ENCODE assay signal across 25 cellular contexts in genomic region chr2:95031076-95031725, GRCh38. TPM values are rescaled to one million over a fixed set of nuclear protein-coding genes. Genes with fewer than 3 reads are reported as not detected.
DNase-seq lines count a peak whose midpoint lies in the region; ATAC-seq, FAIRE-seq and TF ChIP-seq lines count a peak whose summit lies in the region.
"Had no signal": no experiment of that assay in that cellular context is flagged by ENCODE, and none has a peak within 500 bp of the region (broad histone marks: within the 10 kb centered on the region; RNA-seq: fewer than 3 reads in every experiment).

No MANE protein-coding gene starts in this region.

- no peak overlapping the region for H2AFZ ChIP-seq in astrocyte (ENCODE audit: low read depth, low read length)

- H3K4me2 ChIP-seq in astrocyte (ENCODE audit: low read length) = no peak overlapping the region
- H3K4me2 ChIP-seq: smooth muscle cell had no signal

- H3K9ac ChIP-seq in astrocyte (ENCODE audit: low read length) = no peak overlapping the region
- peak overlapping the region; percentile 4 for H3K9ac ChIP-seq in mucosa of stomach (ENCODE audit: low read length)

- H3K36me3 Mint-ChIP-seq in CD8-positive, alpha-beta T cell = peaks cover 28% of the 10 kb centered on the region
- no peaks in the 10 kb centered on the region for H3K36me3 Mint-ChIP-seq in astrocyte (ENCODE audit: low read depth, unreplicated experiment)

- ATAC-seq in CD8-positive, alpha-beta T cell = no peak
- ATAC-seq: stimulated activated naive CD8-positive, alpha-beta T cell treated with anti-CD3 and anti-CD28 coated beads, Interleukin-15, amount 100 ng/mL, for 72 hours had no signal

- H3K4me3 ChIP-seq in CD8-positive, alpha-beta T cell (ENCODE audit: low read depth, low read length) = no peak overlapping the region
- H3K4me3 ChIP-seq in astrocyte (ENCODE audit: insufficient read depth, low read depth, low read length) = no peak overlapping the region
- no peak overlapping the region for H3K4me3 ChIP-seq in mucosa of stomach (ENCODE audit: low read length)
- H3K4me3 ChIP-seq: left ventricle myocardium inferior, smooth muscle cell, uterus had no signal

- H3K27me3 ChIP-seq in CD8-positive, alpha-beta T cell (ENCODE audit: insufficient read depth, low read length) = no peaks in the 10 kb centered on the region
- H3K27me3 ChIP-seq in astrocyte (ENCODE audit: insufficient read depth, low read length) (peaks cover 28% of the 10 kb centered on the region), mucosa of stomach (ENCODE audit: control insufficient read depth, insufficient read depth, low read length) (peaks cover 41% of the 10 kb centered on the region)

- in situ Hi-C loops in G401 (cut with HindIII; ENCODE audit: low sequenced_read_pairs) = no loop called here

- H3K9me3 Mint-ChIP-seq in CD8-positive, alpha-beta T cell = no peaks in the 10 kb centered on the region
- peaks cover 2% of the 10 kb centered on the region for H3K9me3 Mint-ChIP-seq in astrocyte (ENCODE audit: unreplicated experiment)
- H3K9me3 Mint-ChIP-seq: stimulated activated naive CD8-positive, alpha-beta T cell treated with anti-CD3 and anti-CD28 coated beads, Interleukin-15, amount 100 ng/mL, for 72 hours had no signal

- H3K4me1 ChIP-seq in CD8-positive, alpha-beta T cell (ENCODE audit: insufficient read depth, low read length) = peaks cover 82% of the 10 kb centered on the region
- peaks cover 4% of the 10 kb centered on the region for H3K4me1 ChIP-seq in astrocyte (ENCODE audit: insufficient read depth, low read length)
- peaks cover 35% of the 10 kb centered on the region for H3K4me1 ChIP-seq in mucosa of stomach (ENCODE audit: control insufficient read depth, insufficient read depth, low read length)
- H3K4me1 ChIP-seq: Caco-2, uterus had no signal

- intact Hi-C loops in CD8-positive, alpha-beta T cell (cut with DNase I, micrococcal nuclease) = no loop called here

- peak overlapping the region; percentile 55 for H3K27ac Mint-ChIP-seq in CD8-positive, alpha-beta T cell
- peak overlapping the region; percentile 72 for H3K27ac Mint-ChIP-seq in astrocyte (ENCODE audit: unreplicated experiment)

- no peak overlapping the region for H3K4me3 Mint-ChIP-seq in CD8-positive, alpha-beta T cell
- H3K4me3 Mint-ChIP-seq in astrocyte (ENCODE audit: unreplicated experiment) = no peak overlapping the region
- H3K4me3 Mint-ChIP-seq: stimulated activated naive CD8-positive, alpha-beta T cell treated with anti-CD3 and anti-CD28 coated beads, Interleukin-15, amount 100 ng/mL, for 72 hours had no signal

- no peaks in the 10 kb centered on the region for H3K79me2 ChIP-seq in astrocyte (ENCODE audit: insufficient read depth, low read length)

- no peaks in the 10 kb centered on the region for H3K36me3 ChIP-seq in CD8-positive, alpha-beta T cell (ENCODE audit: insufficient read depth, low read length)
- no peaks in the 10 kb centered on the region for H3K36me3 ChIP-seq in astrocyte (ENCODE audit: insufficient read depth, low read length)
- H3K36me3 ChIP-seq in mucosa of stomach (ENCODE audit: control insufficient read depth, insufficient read depth, low read length) = no peaks in the 10 kb centered on the region
- H3K36me3 ChIP-seq: left ventricle myocardium inferior, neutrophil, uterus had no signal

- TF ChIP-seq CTCF in CD8-positive, alpha-beta T cell (IDR thresholded peaks at IDR 0.05) = no peak
- no peak for TF ChIP-seq CTCF in astrocyte (IDR thresholded peaks at IDR 0.05; ENCODE audit: insufficient read depth, low read depth, low read length)

- no peaks in the 10 kb centered on the region for H3K9me3 ChIP-seq in CD8-positive, alpha-beta T cell (ENCODE audit: low read length)
- H3K9me3 ChIP-seq in astrocyte (ENCODE audit: insufficient read depth, low read depth, low read length) = no peaks in the 10 kb centered on the region
- no peaks in the 10 kb centered on the region for H3K9me3 ChIP-seq in mucosa of stomach (ENCODE audit: control insufficient read depth, low read length)
- H3K9me3 ChIP-seq: Caco-2, left ventricle myocardium inferior, neutrophil, uterus had no signal

- H4K20me1 ChIP-seq in astrocyte (ENCODE audit: insufficient read depth, low read length) = no peaks in the 10 kb centered on the region

- CTCF ChIA-PET in CD8-positive, alpha-beta T cell (lab: Charles Lee) = interaction anchor here (1.2 to 6.0 kb wide), 4 partner anchors 8 to 84 kb away, joined by 3 to 30 read pairs (median 12); no protein-coding TSS in a partner anchor
- CTCF ChIA-PET in HEK293T (lab: Yijun Ruan, JAX) = interaction anchor here (0.7 to 1.1 kb wide), 4 partner anchors 8 to 23 kb away, joined by 3 read pairs; no protein-coding TSS in a partner anchor

- peak; percentile 20 for DNase-seq in DMS79 treated with DMSO at 0.1 percent for 48 hours (lab: John Stamatoyannopoulos, UW)
- DNase-seq in DMS79 (lab: John Stamatoyannopoulos, UW) = no peak
- DNase-seq in CD8-positive, alpha-beta T cell = no peak
- no peak for DNase-seq in astrocyte (ENCODE audit: low read depth)
- DNase-seq in HEK293T (ENCODE audit: extremely low spot score) = no peak
- no peak for DNase-seq in activated CD4-positive, CD25-positive, alpha-beta regulatory T cell treated with anti-CD3 and anti-CD28 coated beads, Interleukin-2, amount 50 U/mL, for 72 hours
- DNase-seq in G401 (ENCODE audit: low spot score) = no peak
- DNase-seq: activated CD8-positive, alpha-beta memory T cell treated with anti-CD3 and anti-CD28 coated beads, Interleukin-2, amount 50 U/mL, for 48 hours; AML-193; Caco-2; effector memory CD4-positive, alpha-beta T cell; glutamatergic neuron; left ventricle myocardium inferior; NCI-H1417; NCI-H2107; NCI-H524 treated with DMSO at 0.1 percent for 48 hours; RPMI8226; stimulated activated CD4-positive, alpha-beta T cell treated with anti-CD3 and anti-CD28 coated beads, Interleukin-2, amount 100 ng/mL, for 48 hours; stimulated activated naive CD8-positive, alpha-beta T cell treated with anti-CD3 and anti-CD28 coated beads, Interleukin-15, amount 100 ng/mL, for 72 hours; uterus had no signal

- FAIRE-seq in astrocyte (lab: Jason Lieb, UNC) = no peak
- FAIRE-seq: TTC549 had no signal

- no peak overlapping the region for H3K27ac ChIP-seq in CD8-positive, alpha-beta T cell (ENCODE audit: low read depth, low read length)
- H3K27ac ChIP-seq in astrocyte (ENCODE audit: low read depth, low read length) = no peak overlapping the region
- H3K27ac ChIP-seq: 22Rv1, left ventricle myocardium inferior, neutrophil, uterus had no signal

- no peaks in the 10 kb centered on the region for H3K27me3 Mint-ChIP-seq in CD8-positive, alpha-beta T cell (ENCODE audit: low read depth)
- H3K27me3 Mint-ChIP-seq in astrocyte (ENCODE audit: low read depth, unreplicated experiment) = peaks cover 61% of the 10 kb centered on the region
- H3K27me3 Mint-ChIP-seq: stimulated activated naive CD8-positive, alpha-beta T cell treated with anti-CD3 and anti-CD28 coated beads, Interleukin-15, amount 100 ng/mL, for 72 hours had no signal

- POLR2A ChIA-PET in CD8-positive, alpha-beta T cell (lab: Charles Lee) = interaction anchor here (1.0 to 1.1 kb wide), 2 partner anchors 23 to 43 kb away, joined by 3 to 4 read pairs; no protein-coding TSS in a partner anchor
- POLR2A ChIA-PET in HEK293T (lab: Yijun Ruan, JAX) = no interaction called here

- H3K4me1 Mint-ChIP-seq in CD8-positive, alpha-beta T cell (ENCODE audit: low read depth) = peaks cover 73% of the 10 kb centered on the region
- peaks cover 20% of the 10 kb centered on the region for H3K4me1 Mint-ChIP-seq in astrocyte (ENCODE audit: low read depth, unreplicated experiment)

TF ChIP-seq in HEK293T, 16 proteins besides CTCF, POLR2A, EP300 and RAD21:
- TF ChIP-seq BHLHE40 (IDR thresholded peaks at IDR 0.05; ENCODE audit: borderline replicate concordance) (no peak), ARNT (IDR thresholded peaks at IDR 0.05) (no peak), SP1 (IDR thresholded peaks at IDR 0.05) (no peak), NFRKB (IDR thresholded peaks at IDR 0.05) (no peak), FOXA1 (IDR thresholded peaks at IDR 0.05) (no peak), FOXK2 (IDR thresholded peaks at IDR 0.05) (no peak), L3MBTL2 (conservative IDR thresholded peaks at IDR 0.05) (no peak), SUZ12 (IDR thresholded peaks at IDR 0.05) (no peak), CTBP1 (IDR thresholded peaks at IDR 0.05; ENCODE audit: borderline replicate concordance) (no peak), LEF1 (IDR thresholded peaks at IDR 0.05; ENCODE audit: borderline replicate concordance) (no peak), ZNF384 (IDR thresholded peaks at IDR 0.05) (no peak)

RNA-seq across cellular contexts. Expression of gene MAL, which starts 5.7 kb away (rescaled TPM):
- total RNA-seq in CD8-positive, alpha-beta T cell = 10 to 100 TPM; 49.8 to 56.0 TPM
- total RNA-seq in astrocyte = 0.41 TPM in 1 of 2 replicates, not detected in the other
- total RNA-seq in G401 (2014; rRNA removed; shearing (Covaris generic)) = not detected in 2 replicates
- total RNA-seq: Caco-2, smooth muscle cell had no signal

Comparison
In these comparisons a context has a peak if more than half of its experiments do, and no peak if none do; other contexts are left out.
1. RNA of gene MAL, which starts 5.7 kb away (total RNA-seq): 49.8 to 56.0 TPM in CD8-positive, alpha-beta T cell; 0.41 TPM in astrocyte and not detected in G401; every median in the first group is over 10 times any median in the second.